In genomic region chr19:42092350-42092749, GRCh38 we compare ENCODE assay signal across 8 cellular contexts. TPM values are rescaled to one million over a fixed set of nuclear protein-coding genes. Genes with fewer than 3 reads are reported as not detected.
DNase-seq lines count a peak whose midpoint lies in the region; ATAC-seq and TF ChIP-seq lines count a peak whose summit lies in the region.

No MANE protein-coding gene starts in this region.

- POLR2A ChIA-PET in HEK293T (lab: Yijun Ruan, JAX): no interaction called here

- peak; percentile 12 for TF ChIP-seq POLR2A in GM19193 (IDR thresholded peaks at IDR 0.05; ENCODE audit: extremely low read depth, insufficient read depth, insufficient read length)

- no peak for ATAC-seq in GM18868 (IDR thresholded peaks at IDR 0.05; ENCODE audit: unreplicated experiment)
- ATAC-seq in HG02610 (IDR thresholded peaks at IDR 0.05; ENCODE audit: unreplicated experiment): no peak

- H3K4me3 Mint-ChIP-seq in activated T-helper 2 cell treated with anti-CD3 and anti-CD28 coated beads, Interferon-gamma antibody, Interleukin-2, Interleukin-4, amounts not matched to agents 10 μg/mL and 5 μg/mL and 100 μg/mL, durations not matched to agents 14 hours and 24 hours and 36 hours (ENCODE audit: low read depth): no peak overlapping the region

- in situ Hi-C loops in ACHN (cut with HindIII; ENCODE audit: low pct_ligation_motif_present, low pct_unique_long_range_greater_than_20kb, low sequenced_read_pairs): no loop called here

- H3K4me1 Mint-ChIP-seq in activated T-helper 2 cell treated with anti-CD3 and anti-CD28 coated beads, Interferon-gamma antibody, Interleukin-2, Interleukin-4, amounts not matched to agents 10 μg/mL and 5 μg/mL and 100 μg/mL, durations not matched to agents 14 hours and 24 hours and 36 hours (ENCODE audit: low read depth): peaks cover 17% of the 10 kb centered on the region

- no peak overlapping the region for H3K27ac Mint-ChIP-seq in activated T-helper 2 cell treated with anti-CD3 and anti-CD28 coated beads, Interferon-gamma antibody, Interleukin-2, Interleukin-4, amounts not matched to agents 10 μg/mL and 5 μg/mL and 100 μg/mL, durations not matched to agents 14 hours and 24 hours and 36 hours

- CTCF ChIA-PET in HEK293T (lab: Yijun Ruan, JAX): no interaction called here

- intact Hi-C loops in activated T-helper 2 cell treated with anti-CD3 and anti-CD28 coated beads, Interferon-gamma antibody, Interleukin-2, Interleukin-4, amounts not matched to agents 10 μg/mL and 5 μg/mL and 100 μg/mL, durations not matched to agents 14 hours and 24 hours and 36 hours (cut with micrococcal nuclease): no loop called here

- DNase-seq in ACHN (peak; percentile 39), NCI-H774 (lab: John Stamatoyannopoulos, UW) (peak; percentile 44), iPS-NIHi7 (ENCODE audit: extremely low spot score) (peak; percentile 48), HEK293T (ENCODE audit: extremely low spot score) (no peak)
- peak; percentile 41 for DNase-seq in activated T-helper 2 cell treated with anti-CD3 and anti-CD28 coated beads, Interferon-gamma antibody, Interleukin-2, Interleukin-4, amounts not matched to agents 10 μg/mL and 5 μg/mL and 100 μg/mL, durations not matched to agents 14 hours and 24 hours and 36 hours (ENCODE audit: low spot score)

- H3K36me3 Mint-ChIP-seq in activated T-helper 2 cell treated with anti-CD3 and anti-CD28 coated beads, Interferon-gamma antibody, Interleukin-2, Interleukin-4, amounts not matched to agents 10 μg/mL and 5 μg/mL and 100 μg/mL, durations not matched to agents 14 hours and 24 hours and 36 hours (ENCODE audit: low read depth): peaks cover 48% of the 10 kb centered on the region

- H3K27me3 Mint-ChIP-seq in activated T-helper 2 cell treated with anti-CD3 and anti-CD28 coated beads, Interferon-gamma antibody, Interleukin-2, Interleukin-4, amounts not matched to agents 10 μg/mL and 5 μg/mL and 100 μg/mL, durations not matched to agents 14 hours and 24 hours and 36 hours (ENCODE audit: low read depth): no peaks in the 10 kb centered on the region

- H3K9me3 Mint-ChIP-seq in activated T-helper 2 cell treated with anti-CD3 and anti-CD28 coated beads, Interferon-gamma antibody, Interleukin-2, Interleukin-4, amounts not matched to agents 10 μg/mL and 5 μg/mL and 100 μg/mL, durations not matched to agents 14 hours and 24 hours and 36 hours: no peaks in the 10 kb centered on the region

TF ChIP-seq in HEK293T, 16 proteins besides CTCF, POLR2A, EP300 and RAD21:
- TF ChIP-seq ARNT (IDR thresholded peaks at IDR 0.05) (no peak), L3MBTL2 (conservative IDR thresholded peaks at IDR 0.05) (no peak), CTBP1 (IDR thresholded peaks at IDR 0.05; ENCODE audit: borderline replicate concordance) (no peak), SP1 (IDR thresholded peaks at IDR 0.05) (no peak), NFRKB (IDR thresholded peaks at IDR 0.05) (no peak), TARDBP (IDR thresholded peaks at IDR 0.05) (no peak), SUZ12 (IDR thresholded peaks at IDR 0.05) (no peak), BHLHE40 (IDR thresholded peaks at IDR 0.05; ENCODE audit: borderline replicate concordance) (no peak), FOXA1 (IDR thresholded peaks at IDR 0.05) (no peak), HDGF (IDR thresholded peaks at IDR 0.05; ENCODE audit: borderline replicate concordance) (no peak), FOXK2 (IDR thresholded peaks at IDR 0.05) (no peak), ELF4 (IDR thresholded peaks at IDR 0.05) (no peak), PKNOX1 (IDR thresholded peaks at IDR 0.05) (no peak), ZNF384 (IDR thresholded peaks at IDR 0.05) (no peak)
TF ChIP-seq in HEK293T: peak in this region for 0.

RNA-seq across cellular contexts. Expression of gene ZNF574, which starts 16.4 kb away (rescaled TPM):
- 15.7 and 16.6 TPM in 2 replicates for total RNA-seq in activated T-helper 2 cell treated with anti-CD3 and anti-CD28 coated beads, Interferon-gamma antibody, Interleukin-2, Interleukin-4, amounts not matched to agents 10 μg/mL and 5 μg/mL and 100 μg/mL, durations not matched to agents 14 hours and 24 hours and 36 hours

RNA-seq across cellular contexts. Expression of gene GRIK5, which starts 22.3 kb away (rescaled TPM):
- total RNA-seq in activated T-helper 2 cell treated with anti-CD3 and anti-CD28 coated beads, Interferon-gamma antibody, Interleukin-2, Interleukin-4, amounts not matched to agents 10 μg/mL and 5 μg/mL and 100 μg/mL, durations not matched to agents 14 hours and 24 hours and 36 hours: 2.4 and 3.3 TPM in 2 replicates

RNA-seq across cellular contexts. Expression of gene POU2F2, which starts 39.9 kb away (rescaled TPM):
- total RNA-seq in activated T-helper 2 cell treated with anti-CD3 and anti-CD28 coated beads, Interferon-gamma antibody, Interleukin-2, Interleukin-4, amounts not matched to agents 10 μg/mL and 5 μg/mL and 100 μg/mL, durations not matched to agents 14 hours and 24 hours and 36 hours: 48.6 and 49.5 TPM in 2 replicates
